ENCODE assay signal across 19 cellular contexts in the genomic region with DNA sequence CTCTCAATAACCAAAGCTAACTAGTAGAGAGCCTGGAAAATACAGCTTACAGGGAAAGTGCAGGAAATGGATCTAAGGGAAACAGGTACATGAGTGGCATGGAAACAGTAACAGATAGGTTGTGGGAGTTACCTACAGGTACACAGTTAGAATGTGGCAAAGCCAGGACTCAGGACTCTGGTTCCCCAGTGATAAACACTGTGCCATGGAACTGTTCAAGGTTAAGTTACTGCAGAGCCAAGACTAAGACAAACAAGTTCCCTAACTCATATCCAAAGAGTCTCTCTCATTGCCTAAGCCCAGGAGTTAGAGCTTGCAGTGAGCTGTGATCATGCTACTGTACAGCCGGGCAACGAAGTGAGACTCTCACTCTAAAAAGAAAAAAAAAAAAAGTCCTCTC. TPM values are rescaled to one million over a fixed set of nuclear protein-coding genes. Genes with fewer than 3 reads are reported as not detected.
DNase-seq lines count a peak whose midpoint lies in the region; ATAC-seq, FAIRE-seq and TF ChIP-seq lines count a peak whose summit lies in the region.
"Had no signal": no experiment of that assay in that cellular context is flagged by ENCODE, and none has a peak within 500 bp of the region (broad histone marks: within the 10 kb centered on the region; RNA-seq: fewer than 3 reads in every experiment).

No MANE protein-coding gene starts in this region.

- H4K20me1 ChIP-seq in Loucy (ENCODE audit: insufficient read depth, low read length, poor library complexity, severe bottlenecking) = peaks cover under 1% of the 10 kb centered on the region

- H3K27me3 ChIP-seq in Loucy (ENCODE audit: insufficient read depth, low read length, poor library complexity, severe bottlenecking) = no peaks in the 10 kb centered on the region
- no peaks in the 10 kb centered on the region for H3K27me3 ChIP-seq in pancreas
- H3K27me3 ChIP-seq: BE2C had no signal

- DNase-seq in endothelial cell (ENCODE audit: low spot score) (no peak), pancreas (peak in 2 of 6 donors; percentile 30 to 33), cardiac septum (ENCODE audit: low spot score) (no peak), inferior parietal cortex (ENCODE audit: extremely low spot score) (no peak), NCI-H128 (lab: John Stamatoyannopoulos, UW; ENCODE audit: unreplicated experiment) (no peak)
- DNase-seq: BE2C; CD4-positive, alpha-beta memory T cell; DMS153; DMS79; GDM1; GOT3; H7; HFFc6; IMR-90 had no signal

- TF ChIP-seq CTCF in Loucy (conservative IDR thresholded peaks at IDR 0.05; ENCODE audit: low read length) = no peak
- TF ChIP-seq CTCF in endothelial cell (IDR thresholded peaks at IDR 0.05; ENCODE audit: unreplicated experiment) = no peak
- no peak for TF ChIP-seq CTCF in pancreas (IDR thresholded peaks at IDR 0.05)

- H3K79me2 ChIP-seq in Loucy (ENCODE audit: insufficient read depth, low read length) = peaks cover 34% of the 10 kb centered on the region; the same call in 1 of the 2 replicates

- H3K9me3 ChIP-seq in Loucy (ENCODE audit: insufficient read depth, low read depth, low read length) (no peaks in the 10 kb centered on the region), pancreas (no peaks in the 10 kb centered on the region)
- H3K9me3 ChIP-seq: BE2C had no signal

- H3K36me3 ChIP-seq in Loucy (ENCODE audit: insufficient read depth, low read length) (peaks cover 5% of the 10 kb centered on the region; the same call in 1 of the 2 replicates), pancreas (no peaks in the 10 kb centered on the region)

- WGBS in pancreas, 2 donors = 13 to 25% methylated on average over 2 of the region's 2 CpGs

- H3K4me2 ChIP-seq in Loucy (ENCODE audit: low read depth, low read length, poor library complexity, severe bottlenecking) = peak overlapping the region; percentile 27

- H3K9me2 ChIP-seq in Loucy (replicated peaks; ENCODE audit: low read depth, low read length) = no peaks in the 10 kb centered on the region

- peak overlapping the region; percentile 97 for H3K27ac Mint-ChIP-seq in endothelial cell (ENCODE audit: unreplicated experiment)
- H3K27ac Mint-ChIP-seq: HFFc6 had no signal

- H3K36me3 Mint-ChIP-seq in endothelial cell (ENCODE audit: low read depth, unreplicated experiment) = peaks cover 8% of the 10 kb centered on the region

- H3K4me1 Mint-ChIP-seq in endothelial cell (ENCODE audit: unreplicated experiment) = peaks cover 12% of the 10 kb centered on the region

- intact Hi-C loops in pancreas (cut with DNase I) (no loop called here), cardiac septum (cut with DNase I) (no loop called here)

- no peak overlapping the region for H2AFZ ChIP-seq in Loucy (ENCODE audit: low read length)

- peak overlapping the region; percentile 18 for H3K9ac ChIP-seq in Loucy (ENCODE audit: low read depth, low read length, poor library complexity, severe bottlenecking)

- no peaks in the 10 kb centered on the region for H3K9me3 Mint-ChIP-seq in endothelial cell (ENCODE audit: unreplicated experiment)
- H3K9me3 Mint-ChIP-seq: CD14-positive monocyte; CD4-positive, alpha-beta memory T cell; HFFc6 had no signal

- H3K27me3 Mint-ChIP-seq in endothelial cell (ENCODE audit: unreplicated experiment) = peaks cover 5% of the 10 kb centered on the region
- H3K27me3 Mint-ChIP-seq: CD4-positive, alpha-beta memory T cell had no signal

- H3K4me3 ChIP-seq in Loucy (ENCODE audit: low read length, poor library complexity, severe bottlenecking) = no peak overlapping the region
- H3K4me3 ChIP-seq in pancreas = no peak overlapping the region

- peaks cover 12% of the 10 kb centered on the region for H3K4me1 ChIP-seq in Loucy (ENCODE audit: insufficient read depth, low read length, poor library complexity, severe bottlenecking)
- H3K4me1 ChIP-seq in pancreas = peaks cover 16 to 19% (median 16%) of the 10 kb centered on the region in 3 donors
- H3K4me1 ChIP-seq: BE2C had no signal

- H3K4me3 Mint-ChIP-seq in endothelial cell (ENCODE audit: unreplicated experiment) = peak overlapping the region; percentile 57
- H3K4me3 Mint-ChIP-seq: CD14-positive monocyte, HFFc6 had no signal

- no peak for FAIRE-seq in pancreas (lab: Jason Lieb, UNC)
- FAIRE-seq: A204.1, HTR-8/SVneo had no signal

- peak overlapping the region; percentile 18 to 66 (median 52) for H3K27ac ChIP-seq in pancreas

- H3F3A ChIP-seq in Loucy (ENCODE audit: low read depth) = no peaks in the 10 kb centered on the region

- peak; percentile 66 to 90 (median 87) for ATAC-seq in pancreas
- ATAC-seq: HCT116 had no signal

RNA-seq across cellular contexts. Expression of a gene that starts 6.6 kb away (rescaled TPM):
- total RNA-seq in endothelial cell (ENCODE audit: unreplicated experiment) (39.4 TPM), pancreas (10 to 100 TPM in 1 of 6 donors, 1 to 10 TPM in 5; 5.8 to 13.1 (median 8.7) TPM), cardiac septum (16.5 TPM)
- 1 to 10 TPM; 5.3 to 9.3 TPM for polyA plus RNA-seq in pancreas

RNA-seq across cellular contexts. Expression of a gene that starts 7.0 kb away (rescaled TPM):
- total RNA-seq in endothelial cell (ENCODE audit: unreplicated experiment) (21.9 TPM), pancreas (10 to 100 TPM in 1 of 6 donors, 1 to 10 TPM in 5; 4.7 to 18.6 (median 8.2) TPM), cardiac septum (11.3 TPM)
- 10 to 100 TPM; 10.2 to 12.8 TPM for polyA plus RNA-seq in pancreas

RNA-seq across cellular contexts. Expression of a gene that starts 19.2 kb away (rescaled TPM):
- total RNA-seq in endothelial cell (ENCODE audit: unreplicated experiment) = 7.1 TPM
- total RNA-seq in pancreas = 1 to 10 TPM in 5 of 6 donors, under 1 TPM in 1; 0.98 to 2.4 (median 1.4) TPM
- 1 to 10 TPM; 1.5 TPM for polyA plus RNA-seq in pancreas
- 1.7 TPM for total RNA-seq in cardiac septum

RNA-seq across cellular contexts. Expression of a gene that starts 27.3 kb away (rescaled TPM):
- total RNA-seq in endothelial cell (ENCODE audit: unreplicated experiment) (39.3 TPM), pancreas (10 to 100 TPM; 14.2 to 41.3 (median 20.8) TPM), cardiac septum (33.5 TPM)
- 10 to 100 TPM; 32.5 to 56.6 TPM for polyA plus RNA-seq in pancreas
